In the genomic region with DNA sequence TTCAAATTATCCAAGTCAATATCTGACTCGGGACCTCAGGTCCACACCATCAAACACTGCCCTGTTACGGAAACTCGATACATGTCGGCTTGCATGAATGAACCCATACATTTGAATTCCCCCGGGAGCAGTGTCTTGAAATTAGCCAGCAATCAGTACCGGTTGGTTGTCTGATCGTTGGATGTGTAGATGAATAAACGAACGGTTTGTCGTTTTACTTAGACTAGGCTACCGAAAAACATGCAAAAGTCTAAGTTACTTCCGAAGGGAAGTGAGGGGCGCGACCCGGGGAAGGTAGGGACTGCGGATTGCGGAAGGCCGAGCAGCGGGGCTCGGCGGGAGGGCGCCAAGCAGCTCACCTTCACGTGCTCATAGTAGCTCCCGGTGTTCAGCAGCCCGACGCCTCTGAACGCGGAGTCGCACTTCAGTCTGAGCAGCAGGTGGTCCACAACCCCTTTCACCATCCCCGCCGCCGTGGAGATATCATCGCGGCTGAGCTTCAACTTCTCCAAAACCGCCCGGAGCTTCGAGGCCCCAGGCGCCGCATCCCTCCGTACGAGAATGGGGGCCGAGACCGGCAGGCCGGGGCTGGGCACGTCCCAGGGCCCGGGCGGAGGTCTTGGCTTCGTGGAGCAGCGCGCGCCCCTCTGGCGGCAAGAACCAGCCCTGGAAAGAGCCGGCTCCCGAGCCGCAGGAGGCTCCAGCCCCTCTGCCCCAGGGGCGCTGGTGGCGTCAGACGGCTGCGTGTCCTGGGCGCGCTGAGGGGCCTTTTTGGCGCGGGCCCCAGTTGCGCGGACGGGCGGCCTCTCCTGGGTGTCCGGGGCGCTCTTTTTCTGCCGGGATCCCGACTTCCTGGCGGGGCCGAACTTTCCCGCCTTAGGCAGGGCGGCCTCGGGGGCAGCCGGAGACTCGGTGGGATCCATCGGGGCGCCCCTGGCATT, we compare ENCODE assay signal across 1 cellular context.
TF ChIP-seq lines count a peak whose summit lies in the region.

No MANE protein-coding gene starts in this region.

TF ChIP-seq in H1, 55 proteins besides CTCF, POLR2A, EP300 and RAD21:
- TF ChIP-seq E2F6 (IDR thresholded peaks at IDR 0.05), result peak; percentile 96
- peak; percentile 80 for TF ChIP-seq KDM4A (IDR thresholded peaks at IDR 0.05; ENCODE audit: low read depth, low read length, severe bottlenecking)
- TF ChIP-seq RBBP5 (IDR thresholded peaks at IDR 0.05; ENCODE audit: borderline replicate concordance, low read depth, low read length), result peak; percentile 87; the same call in 1 of the 2 replicates
- no peak for TF ChIP-seq SP1 (IDR thresholded peaks at IDR 0.05; ENCODE audit: low read depth, low read length)
- TF ChIP-seq SUZ12 (IDR thresholded peaks at IDR 0.05; ENCODE audit: low read length), result peak; percentile 41
- TF ChIP-seq SP4 (IDR thresholded peaks at IDR 0.05; ENCODE audit: low read length), result 0 out of 2 replicates have a peak, but pooled peaks have one; percentile 52
- TF ChIP-seq ATF3 (IDR thresholded peaks at IDR 0.05; ENCODE audit: insufficient read depth, low read depth, low read length), result no peak
- peak in 1 of 2 experiments; percentile 75; a peak in 1 of 4 replicates for TF ChIP-seq HDAC2 (IDR thresholded peaks at IDR 0.05; ENCODE audit: borderline replicate concordance in 1 of 2, low read depth in 2 of 2, low read length in 2 of 2)
- 0 out of 2 replicates have a peak, but pooled peaks have one; percentile 7 for TF ChIP-seq GABPA (IDR thresholded peaks at IDR 0.05; ENCODE audit: borderline replicate concordance, insufficient read depth, low read length)
- peak; percentile 47; the same call in 1 of the 2 replicates for TF ChIP-seq PHF8 (conservative IDR thresholded peaks at IDR 0.05; ENCODE audit: low read depth, low read length)
- no peak; the same call in 1 of the 2 replicates for TF ChIP-seq KDM1A (IDR thresholded peaks at IDR 0.05; ENCODE audit: borderline replicate concordance, low read length)
- peak; percentile 69 for TF ChIP-seq ASH2L (IDR thresholded peaks at IDR 0.05; ENCODE audit: low read length)
- TF ChIP-seq JUN (IDR thresholded peaks at IDR 0.05; ENCODE audit: low read depth, low read length), result no peak
- TF ChIP-seq TAF1 (IDR thresholded peaks at IDR 0.05; ENCODE audit: low read depth, low read length), result peak; percentile 45; the same call in 1 of the 2 replicates
- TF ChIP-seq, protein P1, sequence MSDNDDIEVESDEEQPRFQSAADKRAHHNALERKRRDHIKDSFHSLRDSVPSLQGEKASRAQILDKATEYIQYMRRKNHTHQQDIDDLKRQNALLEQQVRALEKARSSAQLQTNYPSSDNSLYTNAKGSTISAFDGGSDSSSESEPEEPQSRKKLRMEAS (IDR thresholded peaks at IDR 0.05), result peak; percentile 98
